8 cellular contexts compared by ENCODE assay signal in genomic region chr12:13097526-13097925, GRCh38. TPM values are rescaled to one million over a fixed set of nuclear protein-coding genes. Genes with fewer than 3 reads are reported as not detected.
DNase-seq lines count a peak whose midpoint lies in the region; ATAC-seq, FAIRE-seq and TF ChIP-seq lines count a peak whose summit lies in the region.

No MANE protein-coding gene starts in this region.

- H3K4me3 Mint-ChIP-seq in CD4-positive, CD25-positive, alpha-beta regulatory T cell: peak overlapping the region in 2 of 4 donors; percentile 1 to 62
- peak overlapping the region in 1 of 2 donors; percentile 54 for H3K4me3 Mint-ChIP-seq in effector memory CD8-positive, alpha-beta T cell

- peak overlapping the region; percentile 94 for H3K4me2 ChIP-seq in osteoblast (ENCODE audit: insufficient read depth, low read length)

- peak overlapping the region; percentile 73 for H2AFZ ChIP-seq in osteoblast (ENCODE audit: low read length)

- peaks cover 30% of the 10 kb centered on the region for H3K4me1 ChIP-seq in CD4-positive, CD25-positive, alpha-beta regulatory T cell (ENCODE audit: control insufficient read depth, insufficient read depth, low read length, poor library complexity, severe bottlenecking)
- peaks cover 71% of the 10 kb centered on the region for H3K4me1 ChIP-seq in osteoblast (ENCODE audit: insufficient read depth, low read length)

- peak overlapping the region; percentile 16 for H3K4me3 ChIP-seq in CD4-positive, CD25-positive, alpha-beta regulatory T cell (ENCODE audit: low read depth, low read length)
- H3K4me3 ChIP-seq in osteoblast (ENCODE audit: insufficient read depth, low read length): peak overlapping the region; percentile 63

- TF ChIP-seq CTCF in osteoblast (IDR thresholded peaks at IDR 0.05; ENCODE audit: extremely low read depth, low read depth, low read length): no peak

- H3K27ac ChIP-seq in CD4-positive, CD25-positive, alpha-beta regulatory T cell (ENCODE audit: insufficient read depth, low read length, poor library complexity, severe bottlenecking): no peak overlapping the region
- peak overlapping the region; percentile 100 for H3K27ac ChIP-seq in osteoblast (ENCODE audit: low read depth, low read length)

- no peaks in the 10 kb centered on the region for H3K36me3 ChIP-seq in CD4-positive, CD25-positive, alpha-beta regulatory T cell (ENCODE audit: control insufficient read depth, insufficient read depth, low read length)
- H3K36me3 ChIP-seq in osteoblast (ENCODE audit: insufficient read depth, low read length): no peaks in the 10 kb centered on the region

- no peaks in the 10 kb centered on the region for H3K36me3 Mint-ChIP-seq in CD4-positive, CD25-positive, alpha-beta regulatory T cell
- H3K36me3 Mint-ChIP-seq in effector memory CD8-positive, alpha-beta T cell (ENCODE audit: insufficient read depth): peaks cover 22% of the 10 kb centered on the region

- H3K27me3 ChIP-seq in CD4-positive, CD25-positive, alpha-beta regulatory T cell (ENCODE audit: control insufficient read depth, insufficient read depth, low read length): no peaks in the 10 kb centered on the region
- H3K27me3 ChIP-seq in osteoblast (ENCODE audit: insufficient read depth, low read length): no peaks in the 10 kb centered on the region

- no peak for FAIRE-seq in H54 (lab: Jason Lieb, UNC)

- peaks cover 24 to 41% (median 27%) of the 10 kb centered on the region in 4 donors for H3K4me1 Mint-ChIP-seq in CD4-positive, CD25-positive, alpha-beta regulatory T cell
- peaks cover 13 to 20% of the 10 kb centered on the region in 2 donors for H3K4me1 Mint-ChIP-seq in effector memory CD8-positive, alpha-beta T cell (ENCODE audit: low read depth in 2 of 2)

- no peaks in the 10 kb centered on the region for H4K20me1 ChIP-seq in osteoblast (ENCODE audit: insufficient read depth, low read length)

- no peaks in the 10 kb centered on the region for H3K27me3 Mint-ChIP-seq in CD4-positive, CD25-positive, alpha-beta regulatory T cell
- H3K27me3 Mint-ChIP-seq in effector memory CD8-positive, alpha-beta T cell: peaks cover 4 to 17% of the 10 kb centered on the region in 2 donors

- no peaks in the 10 kb centered on the region for H3K9me3 Mint-ChIP-seq in CD4-positive, CD25-positive, alpha-beta regulatory T cell
- no peaks in the 10 kb centered on the region for H3K9me3 Mint-ChIP-seq in effector memory CD8-positive, alpha-beta T cell

- H3K9me3 ChIP-seq in CD4-positive, CD25-positive, alpha-beta regulatory T cell (ENCODE audit: control insufficient read depth in 2 of 2, low read length in 2 of 2): no peaks in the 10 kb centered on the region
- no peaks in the 10 kb centered on the region for H3K9me3 ChIP-seq in osteoblast (ENCODE audit: low read depth, low read length)

- no peak for ATAC-seq in CD4-positive, CD25-positive, alpha-beta regulatory T cell (ENCODE audit: low read depth in 2 of 2)
- no peak for ATAC-seq in effector memory CD8-positive, alpha-beta T cell (replicated peaks)

- H3K79me2 ChIP-seq in osteoblast (ENCODE audit: insufficient read depth, low read length): no peaks in the 10 kb centered on the region

- TF ChIP-seq POLR2A in H54 (IDR thresholded peaks at IDR 0.05; ENCODE audit: low read depth, low read length): no peak

- H3K27ac Mint-ChIP-seq in CD4-positive, CD25-positive, alpha-beta regulatory T cell: peak overlapping the region in 2 of 3 donors; percentile 77 to 96
- H3K27ac Mint-ChIP-seq in effector memory CD8-positive, alpha-beta T cell: peak overlapping the region; percentile 86 to 97

- no peak for DNase-seq in CD4-positive, CD25-positive, alpha-beta regulatory T cell
- DNase-seq in NOMO-1 treated with DMSO at 0.1 percent for 48 hours (lab: John Stamatoyannopoulos, UW; ENCODE audit: unreplicated experiment) (peak; percentile 82), osteoblast (ENCODE audit: insufficient read length, low spot score, missing footprints) (peak; percentile 62), H54 (ENCODE audit: insufficient read length, low spot score) (no peak), cerebellum (ENCODE audit: low spot score) (no peak), Ammon's horn (ENCODE audit: low spot score) (no peak)
- DNase-seq in effector memory CD8-positive, alpha-beta T cell: no peak
- DNase-seq in activated CD4-positive, alpha-beta T cell treated with anti-CD3 and anti-CD28 coated beads, Interleukin-2, amount 50 U/mL, for 1 hour: no peak

RNA-seq across cellular contexts. Expression of gene GSG1, which starts 5.9 kb away (rescaled TPM):
- not detected for total RNA-seq in CD4-positive, CD25-positive, alpha-beta regulatory T cell
- polyA plus RNA-seq in CD4-positive, CD25-positive, alpha-beta regulatory T cell: under 1 TPM in 1 of 4 donors, not detected in 3; 0.45 TPM
- total RNA-seq in osteoblast: 0.29 and 0.36 TPM in 2 replicates
- not detected for total RNA-seq in cerebellum

RNA-seq across cellular contexts. Expression of gene FAM234B, which starts 53.3 kb away (rescaled TPM):
- total RNA-seq in CD4-positive, CD25-positive, alpha-beta regulatory T cell: 4.5 TPM
- 1 to 10 TPM; 1.3 to 3.0 (median 2.1) TPM for polyA plus RNA-seq in CD4-positive, CD25-positive, alpha-beta regulatory T cell
- 3.3 and 5.6 TPM in 2 replicates for total RNA-seq in osteoblast
- total RNA-seq in cerebellum: 24.8 TPM

Comparison
In these comparisons a context has a peak if more than half of its experiments do, and no peak if none do; other contexts are left out.
1. DNase-seq: peak in NOMO-1 treated with DMSO at 0.1 percent for 48 hours (single experiment) and osteoblast (single experiment); none in CD4-positive, CD25-positive, alpha-beta regulatory T cell (0 of 3), effector memory CD8-positive, alpha-beta T cell (0 of 3), H54 (single experiment), cerebellum (single experiment), activated CD4-positive, alpha-beta T cell treated with anti-CD3 and anti-CD28 coated beads, Interleukin-2, amount 50 U/mL, for 1 hour (single experiment) and Ammon's horn (single experiment).